Comparison of ENCODE assay signal across 8 cellular contexts in genomic region chr10:124534231-124534798, GRCh38.
DNase-seq lines count a peak whose midpoint lies in the region; ATAC-seq lines count a peak whose summit lies in the region.

No MANE protein-coding gene starts in this region.

- peak overlapping the region; percentile 73 to 91 (median 84) for H3K4me2 ChIP-seq in BLaER1 treated with 17β-estradiol and CSF1 and Interleukin-3, amounts not matched to agents 10 nM and 100 nM

- no peaks in the 10 kb centered on the region for H3K9me3 Mint-ChIP-seq in memory B cell

- H3K27me3 ChIP-seq in BLaER1 treated with 17β-estradiol and CSF1 and Interleukin-3, amounts not matched to agents 10 nM and 100 nM = peaks cover 0 to 13% (median 0%) of the 10 kb centered on the region in 11 experiments; a peak in 2 of 22 replicates

- DNase-seq in dermis microvascular lymphatic vessel endothelial cell (ENCODE audit: low read depth in 2 of 2) = peak; percentile 14 to 26
- peak in 1 of 2 donors; percentile 54 for DNase-seq in memory B cell (ENCODE audit: low spot score in 2 of 2)
- DNase-seq in DMS 273 (lab: John Stamatoyannopoulos, UW; ENCODE audit: unreplicated experiment) = no peak
- no peak for DNase-seq in DMS53 treated with DMSO at 0.1 percent for 48 hours (lab: John Stamatoyannopoulos, UW; ENCODE audit: unreplicated experiment)

- H3K27ac Mint-ChIP-seq in memory B cell = peak overlapping the region; percentile 79

- no peaks in the 10 kb centered on the region for H3K36me3 Mint-ChIP-seq in memory B cell

- no peaks in the 10 kb centered on the region for H3K27me3 Mint-ChIP-seq in memory B cell

- no peaks in the 10 kb centered on the region for H3K9me3 ChIP-seq in BLaER1 treated with 17β-estradiol and CSF1 and Interleukin-3, amounts not matched to agents 10 nM and 100 nM (replicated peaks in 1 of 11)

- peaks cover 40 to 92% (median 68%) of the 10 kb centered on the region in 10 experiments for H3K4me1 ChIP-seq in BLaER1 treated with 17β-estradiol and CSF1 and Interleukin-3, amounts not matched to agents 10 nM and 100 nM

- H3K4me3 ChIP-seq in BLaER1 treated with 17β-estradiol and CSF1 and Interleukin-3, amounts not matched to agents 10 nM and 100 nM = no peak overlapping the region; a peak in 1 of 20 replicates

- ATAC-seq in HG03432 (IDR thresholded peaks at IDR 0.05; ENCODE audit: unreplicated experiment) (peak; percentile 50), memory B cell (ENCODE audit: low read depth) (peak; percentile 26), HG03097 (IDR thresholded peaks at IDR 0.05; ENCODE audit: low FRiP score, unreplicated experiment) (no peak), HG02884 (IDR thresholded peaks at IDR 0.05; ENCODE audit: unreplicated experiment) (no peak)

- H3K36me3 ChIP-seq in BLaER1 treated with 17β-estradiol and CSF1 and Interleukin-3, amounts not matched to agents 10 nM and 100 nM = no peaks in the 10 kb centered on the region

- peak overlapping the region; percentile 47 for H3K4me3 Mint-ChIP-seq in memory B cell

- 0 out of 22 replicates have a peak, but pooled peaks cover 0 to 3% (median 0%) of the 10 kb centered on the region in 11 experiments for H4K20me1 ChIP-seq in BLaER1 treated with 17β-estradiol and CSF1 and Interleukin-3, amounts not matched to agents 10 nM and 100 nM

- peak overlapping the region; percentile 50 to 84 (median 77); a peak in 21 of 22 replicates for H3K9ac ChIP-seq in BLaER1 treated with 17β-estradiol and CSF1 and Interleukin-3, amounts not matched to agents 10 nM and 100 nM

- H3K4me1 Mint-ChIP-seq in memory B cell = peaks cover 34% of the 10 kb centered on the region

- H3K27ac ChIP-seq in BLaER1 treated with 17β-estradiol and CSF1 and Interleukin-3, amounts not matched to agents 10 nM and 100 nM = peak overlapping the region; percentile 24 to 95 (median 91); a peak in 21 of 22 replicates

Comparison
In these comparisons a context has a peak if more than half of its experiments do, and no peak if none do; other contexts are left out.
1. ATAC-seq: peak in HG03432 (single experiment) and memory B cell (single experiment); none in HG03097 (single experiment) and HG02884 (single experiment).
2. DNase-seq: peak in dermis microvascular lymphatic vessel endothelial cell (2 of 2); none in DMS 273 (single experiment) and DMS53 treated with DMSO at 0.1 percent for 48 hours (single experiment).